4 cellular contexts compared by ENCODE assay signal in genomic region chr14:23675906-23676305, GRCh38.
"Had no signal": no experiment of that assay in that cellular context is flagged by ENCODE, and none has a peak within 500 bp of the region (broad histone marks: within the 10 kb centered on the region; RNA-seq: fewer than 3 reads in every experiment).

No MANE protein-coding gene starts in this region.

- H3K4me1 Mint-ChIP-seq: GM23338, H9 had no signal

- DNase-seq: H9, HCEC 1CT, IMR-90 had no signal

- H3K4me3 Mint-ChIP-seq: GM23338, H9 had no signal

- H3K4me3 ChIP-seq: GM23338 had no signal

- H3K27ac Mint-ChIP-seq: GM23338, H9 had no signal
